Comparison of ENCODE assay signal across 17 cellular contexts in genomic region chr17:11805952-11806351, GRCh38.
DNase-seq lines count a peak whose midpoint lies in the region; ATAC-seq and TF ChIP-seq lines count a peak whose summit lies in the region.
"Had no signal": no experiment of that assay in that cellular context is flagged by ENCODE, and none has a peak within 500 bp of the region (broad histone marks: within the 10 kb centered on the region; RNA-seq: fewer than 3 reads in every experiment).

No MANE protein-coding gene starts in this region.

- H2BK15ac ChIP-seq in IMR-90 (ENCODE audit: low read depth, low read length), result no peak overlapping the region

- ATAC-seq in IMR-90 (ENCODE audit: low read depth), result no peak
- ATAC-seq: CD8-positive, alpha-beta T cell had no signal

- H4K8ac ChIP-seq in IMR-90 (ENCODE audit: low read depth in 2 of 2, low read length in 2 of 2), result no peak overlapping the region

- TF ChIP-seq RAD21 in IMR-90 (IDR thresholded peaks at IDR 0.05; ENCODE audit: low read length), result no peak

- POLR2A ChIA-PET in IMR-90 (lab: Charles Lee; ENCODE audit: unreplicated experiment), result no interaction called here

- no peak overlapping the region for H4K5ac ChIP-seq in IMR-90 (ENCODE audit: low read depth, low read length)

- H3K36me3 ChIP-seq in IMR-90 (ENCODE audit: control insufficient read depth, insufficient read depth, low read length), result no peaks in the 10 kb centered on the region
- no peaks in the 10 kb centered on the region for H3K36me3 ChIP-seq in endodermal cell (ENCODE audit: control insufficient read depth, insufficient read depth, low read length)
- no peaks in the 10 kb centered on the region for H3K36me3 ChIP-seq in esophagus squamous epithelium
- H3K36me3 ChIP-seq: BLaER1 had no signal

- H3K27ac ChIP-seq in IMR-90 (ENCODE audit: insufficient read depth, low read length) (no peak overlapping the region), endodermal cell (ENCODE audit: low read depth, low read length) (no peak overlapping the region), esophagus squamous epithelium (no peak overlapping the region)
- H3K27ac ChIP-seq: BLaER1, C4-2B, GM23248 had no signal

- no peak overlapping the region for H2AK9ac ChIP-seq in IMR-90 (replicated peaks; ENCODE audit: low read depth, low read length, poor library complexity)

- intact Hi-C loops in IMR-90 (cut with micrococcal nuclease), result no loop called here
- intact Hi-C loops in esophagus squamous epithelium (cut with DNase I), result no loop called here

- TF ChIP-seq CTCF in IMR-90 (conservative IDR thresholded peaks at IDR 0.05; ENCODE audit: low read depth, low read length) (no peak), endodermal cell (conservative IDR thresholded peaks at IDR 0.05) (no peak), esophagus squamous epithelium (IDR thresholded peaks at IDR 0.05) (no peak)

- no peaks in the 10 kb centered on the region for H3K9me3 Mint-ChIP-seq in endodermal cell
- H3K9me3 Mint-ChIP-seq: CD8-positive, alpha-beta T cell had no signal

- H3K9me3 ChIP-seq in IMR-90 (ENCODE audit: control insufficient read depth, insufficient read depth, low read length), result peaks cover 20% of the 10 kb centered on the region
- H3K9me3 ChIP-seq in endodermal cell (ENCODE audit: control insufficient read depth, low read length), result no peaks in the 10 kb centered on the region
- H3K9me3 ChIP-seq in esophagus squamous epithelium, result no peaks in the 10 kb centered on the region
- H3K9me3 ChIP-seq: BLaER1, Caco-2 had no signal

- H3K27ac Mint-ChIP-seq in endodermal cell, result no peak overlapping the region
- H3K27ac Mint-ChIP-seq: B cell; CD4-positive, CD25-positive, alpha-beta regulatory T cell; CD8-positive, alpha-beta T cell had no signal

- no peak overlapping the region for H3K18ac ChIP-seq in IMR-90 (ENCODE audit: low read depth, low read length)

- H3K27me3 Mint-ChIP-seq in endodermal cell (ENCODE audit: insufficient read depth), result no peaks in the 10 kb centered on the region
- H3K27me3 Mint-ChIP-seq: B cell; CD4-positive, CD25-positive, alpha-beta regulatory T cell had no signal

- H3K4me1 ChIP-seq in IMR-90 (ENCODE audit: control insufficient read depth, insufficient read depth, low read length) (no peaks in the 10 kb centered on the region), endodermal cell (ENCODE audit: control insufficient read depth, insufficient read depth, low read length) (no peaks in the 10 kb centered on the region), esophagus squamous epithelium (no peaks in the 10 kb centered on the region)
- H3K4me1 ChIP-seq: BLaER1, Caco-2 had no signal

- H3K79me1 ChIP-seq in IMR-90 (ENCODE audit: low read depth in 1 of 2, low read length in 2 of 2), result no peaks in the 10 kb centered on the region

- no peak overlapping the region for H3K56ac ChIP-seq in IMR-90 (ENCODE audit: extremely low read depth, insufficient read depth, low read length)

- CTCF ChIA-PET in IMR-90 (lab: Yijun Ruan, JAX), result no interaction called here

- dilution Hi-C loops in IMR-90 (cut with HindIII; ENCODE audit: low sequenced_read_pairs, unreplicated experiment), result no loop called here

- H3K14ac ChIP-seq in IMR-90 (replicated peaks; ENCODE audit: low read depth, low read length), result no peak overlapping the region

- H3K4me1 Mint-ChIP-seq in endodermal cell, result peaks cover 11% of the 10 kb centered on the region
- H3K4me1 Mint-ChIP-seq: B cell; CD4-positive, CD25-positive, alpha-beta regulatory T cell had no signal

- no peak overlapping the region for H2AK5ac ChIP-seq in IMR-90 (ENCODE audit: low read depth, low read length)

- TF ChIP-seq POLR2A in IMR-90 (IDR thresholded peaks at IDR 0.05; ENCODE audit: low read depth, low read length), result no peak
- no peak for TF ChIP-seq POLR2A in esophagus squamous epithelium (IDR thresholded peaks at IDR 0.05)

- H3K4me3 ChIP-seq in IMR-90 (ENCODE audit: insufficient read depth, low read depth, low read length) (no peak overlapping the region), endodermal cell (ENCODE audit: low read length) (no peak overlapping the region), esophagus squamous epithelium (no peak overlapping the region)
- H3K4me3 ChIP-seq: BLaER1, GM23248 had no signal

- H3K4me2 ChIP-seq in IMR-90 (ENCODE audit: low read depth, low read length), result no peak overlapping the region
- H3K4me2 ChIP-seq: BLaER1 had no signal

- no peak overlapping the region for H4K91ac ChIP-seq in IMR-90 (ENCODE audit: insufficient read depth, low read depth, low read length)

- WGBS in IMR-90 (ENCODE audit: extremely low coverage in 2 of 2, insufficient read length in 1 of 2), 2 experiments, result 33% methylated on average over 1 of the region's 7 CpGs; no CpG with 5 or more reads in 1 of the 2 experiments
- 93 to 97% methylated on average over 3 to 7 of the region's 7 CpGs for WGBS in endodermal cell (ENCODE audit: insufficient coverage in 1 of 2, insufficient read length in 1 of 2), 2 experiments
- WGBS in esophagus squamous epithelium, 2 donors, result 89 to 94% methylated on average over 7 of the region's 7 CpGs

- H3K9ac ChIP-seq in IMR-90 (ENCODE audit: low read depth, low read length) (no peak overlapping the region), endodermal cell (ENCODE audit: extremely low read depth, low read length, poor library complexity, severe bottlenecking) (no peak overlapping the region)
- H3K9ac ChIP-seq: BLaER1, GM23248 had no signal

- BruUV-seq in IMR-90 (replicated peaks; lab: Mats Ljungman, UMichigan), result no TSS peak

- H3K4ac ChIP-seq in IMR-90 (ENCODE audit: low read depth, low read length), result no peak overlapping the region

- no peak overlapping the region for H2BK5ac ChIP-seq in IMR-90 (ENCODE audit: low read depth, low read length, poor library complexity, severe bottlenecking)

- H2BK120ac ChIP-seq in IMR-90 (ENCODE audit: low read depth, low read length), result no peak overlapping the region

- H3K4me3 Mint-ChIP-seq in endodermal cell, result no peak overlapping the region
- H3K4me3 Mint-ChIP-seq: B cell; CD4-positive, CD25-positive, alpha-beta regulatory T cell; CD8-positive, alpha-beta T cell had no signal

- DNase-seq in IMR-90 (no peak), endodermal cell (peak; percentile 2), islet precursor cell (peak; percentile 24), NCI-H187 treated with DMSO at 0.1 percent for 48 hours (lab: John Stamatoyannopoulos, UW) (no peak), esophagus squamous epithelium (lab: John Stamatoyannopoulos, UW) (no peak)
- no peak for DNase-seq in activated CD4-positive, alpha-beta T cell treated with anti-CD3 and anti-CD28 coated beads for 48 hours
- DNase-seq: Caco-2; CD4-positive, CD25-positive, alpha-beta regulatory T cell; CD8-positive, alpha-beta T cell; DMS153; DND-41; GM23248; H7; HCEC 1CT had no signal

- no peak overlapping the region for H2BK20ac ChIP-seq in IMR-90 (ENCODE audit: low read depth, low read length)

- in situ Hi-C loops in IMR-90 (cut with MboI; ENCODE audit: low sequenced_read_pairs), result no loop called here

- H2AFZ ChIP-seq in IMR-90 (replicated peaks; ENCODE audit: low read length, poor library complexity), result no peak overlapping the region
- H2AFZ ChIP-seq: GM23248 had no signal

- H3K27me3 ChIP-seq in IMR-90 (ENCODE audit: control insufficient read depth, insufficient read depth, low read length), result no peaks in the 10 kb centered on the region
- H3K27me3 ChIP-seq in endodermal cell (ENCODE audit: control insufficient read depth, insufficient read depth, low read length, poor library complexity, severe bottlenecking), result no peaks in the 10 kb centered on the region
- no peaks in the 10 kb centered on the region for H3K27me3 ChIP-seq in esophagus squamous epithelium
- H3K27me3 ChIP-seq: BLaER1 had no signal

- H3K23ac ChIP-seq in IMR-90 (ENCODE audit: low read depth, low read length), result no peak overlapping the region

- H4K20me1 ChIP-seq in IMR-90 (ENCODE audit: insufficient read depth, low read length), result no peaks in the 10 kb centered on the region
- H4K20me1 ChIP-seq: BLaER1 had no signal

- H3K9me1 ChIP-seq in IMR-90 (ENCODE audit: insufficient read depth, low read length), result no peaks in the 10 kb centered on the region

- H3K36me3 Mint-ChIP-seq in endodermal cell (ENCODE audit: low read depth), result no peaks in the 10 kb centered on the region
- H3K36me3 Mint-ChIP-seq: CD4-positive, CD25-positive, alpha-beta regulatory T cell; CD8-positive, alpha-beta T cell had no signal

TF ChIP-seq in IMR-90, 13 proteins besides CTCF, POLR2A, EP300 and RAD21:
- peak; percentile 46 for TF ChIP-seq MAFK (IDR thresholded peaks at IDR 0.05; ENCODE audit: low read depth, low read length)
- TF ChIP-seq CEBPB (IDR thresholded peaks at IDR 0.05; ENCODE audit: low read depth, low read length), result no peak

Comparison
In these comparisons a context has a peak if more than half of its experiments do, and no peak if none do; other contexts are left out.
1. DNase-seq: peak in endodermal cell (single experiment) and islet precursor cell (single experiment); none in IMR-90 (single experiment), activated CD4-positive, alpha-beta T cell treated with anti-CD3 and anti-CD28 coated beads for 48 hours (single experiment), NCI-H187 treated with DMSO at 0.1 percent for 48 hours (single experiment) and esophagus squamous epithelium (single experiment).